In the genomic region with DNA sequence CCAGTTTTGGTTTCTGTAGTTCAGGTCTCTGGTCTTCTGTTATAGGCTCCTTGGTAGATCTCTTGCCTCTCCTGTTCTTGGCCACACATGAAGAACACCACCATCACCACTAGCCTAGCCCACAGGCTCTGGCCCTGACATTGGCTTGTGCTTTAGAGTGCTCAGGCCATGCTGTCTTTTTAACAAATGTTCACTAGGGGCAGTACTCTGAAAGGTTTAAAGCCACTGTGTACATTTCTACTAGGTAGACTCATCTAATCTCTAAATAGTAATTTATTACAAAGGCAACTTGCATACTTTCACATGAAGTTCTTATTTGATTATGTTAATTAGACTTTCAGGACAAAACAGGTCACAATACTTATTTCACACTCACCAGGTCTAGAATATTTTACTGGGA, we compare ENCODE assay signal across 12 cellular contexts. TPM values are rescaled to one million over a fixed set of nuclear protein-coding genes. Genes with fewer than 3 reads are reported as not detected.
A peak's percentile ranks its signal among the peaks of the same experiment; 100 is the strongest.
DNase-seq lines count a peak whose midpoint lies in the region; ATAC-seq and TF ChIP-seq lines count a peak whose summit lies in the region.
"Had no signal": no experiment of that assay in that cellular context is flagged by ENCODE, and none has a peak within 500 bp of the region (broad histone marks: within the 10 kb centered on the region; RNA-seq: fewer than 3 reads in every experiment).

No MANE protein-coding gene starts in this region.

- no peaks in the 10 kb centered on the region for H3K4me1 Mint-ChIP-seq in osteocyte (ENCODE audit: unreplicated experiment)
- H3K4me1 Mint-ChIP-seq in activated CD4-positive, alpha-beta T cell treated with anti-CD3 and anti-CD28 coated beads, Interleukin-2, amount 10 ng/mL, durations not matched to agents 24 days and 14 days, result no peaks in the 10 kb centered on the region

- TF ChIP-seq POLR2A in GM18505 (IDR thresholded peaks at IDR 0.05; ENCODE audit: borderline replicate concordance, extremely low read depth, insufficient read depth, insufficient read length), result no peak

- intact Hi-C loops in activated CD4-positive, alpha-beta T cell treated with anti-CD3 and anti-CD28 coated beads, Interleukin-2, amount 10 ng/mL, durations not matched to agents 24 days and 14 days (cut with micrococcal nuclease), result no loop called here

- H3K27ac Mint-ChIP-seq in osteocyte (ENCODE audit: unreplicated experiment), result no peak overlapping the region
- H3K27ac Mint-ChIP-seq in activated CD4-positive, alpha-beta T cell treated with anti-CD3 and anti-CD28 coated beads, Interleukin-2, amount 10 ng/mL, durations not matched to agents 24 days and 14 days, result no peak overlapping the region
- H3K27ac Mint-ChIP-seq: activated naive CD4-positive, alpha-beta T cell treated with anti-CD3 and anti-CD28 coated beads for 36 hours had no signal

- H3K4me3 ChIP-seq in astrocyte of the cerebellum (ENCODE audit: low read depth, low read length), result no peak overlapping the region
- H3K4me3 ChIP-seq: lower lobe of right lung, skin epidermis had no signal

- ATAC-seq in GM18505 (IDR thresholded peaks at IDR 0.05; ENCODE audit: unreplicated experiment), result peak; percentile 61
- ATAC-seq in HG02938 (IDR thresholded peaks at IDR 0.05; ENCODE audit: unreplicated experiment), result peak; percentile 56
- ATAC-seq: lower lobe of right lung had no signal

- in situ Hi-C loops in astrocyte of the cerebellum (cut with HindIII; ENCODE audit: low sequenced_read_pairs), result no loop called here

- peaks cover 7% of the 10 kb centered on the region for H3K9me3 Mint-ChIP-seq in osteocyte (ENCODE audit: unreplicated experiment)
- no peaks in the 10 kb centered on the region for H3K9me3 Mint-ChIP-seq in activated CD4-positive, alpha-beta T cell treated with anti-CD3 and anti-CD28 coated beads, Interleukin-2, amount 10 ng/mL, durations not matched to agents 24 days and 14 days
- H3K9me3 Mint-ChIP-seq: activated naive CD4-positive, alpha-beta T cell treated with anti-CD3 and anti-CD28 coated beads for 36 hours had no signal

- H3K36me3 Mint-ChIP-seq in osteocyte (ENCODE audit: unreplicated experiment), result no peaks in the 10 kb centered on the region
- no peaks in the 10 kb centered on the region for H3K36me3 Mint-ChIP-seq in activated CD4-positive, alpha-beta T cell treated with anti-CD3 and anti-CD28 coated beads, Interleukin-2, amount 10 ng/mL, durations not matched to agents 24 days and 14 days (ENCODE audit: low read depth)

- H3K27me3 Mint-ChIP-seq in osteocyte (ENCODE audit: unreplicated experiment), result peaks cover 31% of the 10 kb centered on the region
- peaks cover 18% of the 10 kb centered on the region for H3K27me3 Mint-ChIP-seq in activated CD4-positive, alpha-beta T cell treated with anti-CD3 and anti-CD28 coated beads, Interleukin-2, amount 10 ng/mL, durations not matched to agents 24 days and 14 days

- TF ChIP-seq CTCF in astrocyte of the cerebellum (IDR thresholded peaks at IDR 0.05; ENCODE audit: low read depth, low read length, missing control alignments), result peak; percentile 3
- TF ChIP-seq CTCF in osteocyte (IDR thresholded peaks at IDR 0.05), result peak; percentile 29

- H3K4me3 Mint-ChIP-seq in osteocyte (ENCODE audit: unreplicated experiment), result no peak overlapping the region
- H3K4me3 Mint-ChIP-seq in activated CD4-positive, alpha-beta T cell treated with anti-CD3 and anti-CD28 coated beads, Interleukin-2, amount 10 ng/mL, durations not matched to agents 24 days and 14 days, result no peak overlapping the region
- H3K4me3 Mint-ChIP-seq: activated naive CD4-positive, alpha-beta T cell treated with anti-CD3 and anti-CD28 coated beads for 36 hours had no signal

- DNase-seq in astrocyte of the cerebellum (ENCODE audit: low read depth), result no peak
- DNase-seq in osteocyte (ENCODE audit: extremely low spot score, unreplicated experiment), result no peak
- no peak for DNase-seq in stimulated activated CD4-positive, alpha-beta T cell treated with anti-CD3 and anti-CD28 coated beads, Interleukin-4, amount 100 ng/mL, for 1 hour
- no peak for DNase-seq in activated CD4-positive, alpha-beta T cell treated with anti-CD3 and anti-CD28 coated beads, Interleukin-2, amount 10 ng/mL, durations not matched to agents 24 days and 14 days
- no peak for DNase-seq in nucleus accumbens (lab: John Stamatoyannopoulos, UW)
- DNase-seq: activated naive CD4-positive, alpha-beta T cell treated with anti-CD3 and anti-CD28 coated beads for 36 hours; lower lobe of right lung; NCI-H69 had no signal

RNA-seq across cellular contexts. Expression of gene PDE6H, which starts 38.3 kb away (rescaled TPM):
- not detected in 2 replicates for total RNA-seq in osteocyte
- total RNA-seq in activated CD4-positive, alpha-beta T cell treated with anti-CD3 and anti-CD28 coated beads, Interleukin-2, amount 10 ng/mL, durations not matched to agents 24 days and 14 days, result not detected in 2 replicates
- total RNA-seq: activated naive CD4-positive, alpha-beta T cell treated with anti-CD3 and anti-CD28 coated beads for 36 hours; endothelial cell of umbilical vein had no signal

RNA-seq across cellular contexts. Expression of gene ARHGDIB, which starts 49.8 kb away (rescaled TPM):
- 13.8 and 14.4 TPM in 2 replicates for total RNA-seq in osteocyte
- total RNA-seq in activated CD4-positive, alpha-beta T cell treated with anti-CD3 and anti-CD28 coated beads, Interleukin-2, amount 10 ng/mL, durations not matched to agents 24 days and 14 days, result 452 TPM in 2 replicates

Comparison
In these comparisons a context has a peak if more than half of its experiments do, and no peak if none do; other contexts are left out.
1. RNA of gene ARHGDIB, which starts 49.8 kb away (total RNA-seq): 452 TPM in activated CD4-positive, alpha-beta T cell treated with anti-CD3 and anti-CD28 coated beads, Interleukin-2, amount 10 ng/mL, durations not matched to agents 24 days and 14 days; 13.8 to 14.4 TPM in osteocyte; every median in the first group is over 10 times any median in the second.